In genomic region chr18:13267517-13267916, GRCh38 we compare ENCODE assay signal across 1 cellular context.
TF ChIP-seq lines count a peak whose summit lies in the region.

No MANE protein-coding gene starts in this region.

TF ChIP-seq in H1, 55 proteins besides CTCF, POLR2A, EP300 and RAD21:
- TF ChIP-seq MAX (IDR thresholded peaks at IDR 0.05) = no peak
- TF ChIP-seq BCL11A (IDR thresholded peaks at IDR 0.05; ENCODE audit: low read depth in 2 of 2, low read length in 2 of 2) = no peak
- TF ChIP-seq CBX8 (IDR thresholded peaks at IDR 0.05; ENCODE audit: borderline replicate concordance, low read depth, low read length) = no peak
- TF ChIP-seq CHD1 (IDR thresholded peaks at IDR 0.05; ENCODE audit: low read depth, low read length) = no peak
- TF ChIP-seq SUZ12 (IDR thresholded peaks at IDR 0.05; ENCODE audit: low read length) = no peak
- TF ChIP-seq TEAD4 (IDR thresholded peaks at IDR 0.05; ENCODE audit: low read depth, low read length) = no peak
- TF ChIP-seq CEBPB (IDR thresholded peaks at IDR 0.05; ENCODE audit: low read depth, low read length) = no peak
- no peak for TF ChIP-seq ZNF274 (IDR thresholded peaks at IDR 0.05; ENCODE audit: borderline replicate concordance, extremely low read depth, low read length)
- no peak for TF ChIP-seq POLR2AphosphoS5 (IDR thresholded peaks at IDR 0.05; ENCODE audit: low read depth, low read length)
- no peak for TF ChIP-seq JUN (IDR thresholded peaks at IDR 0.05; ENCODE audit: low read depth, low read length)
- TF ChIP-seq SIRT6 (IDR thresholded peaks at IDR 0.05; ENCODE audit: low read length) = no peak
- no peak for TF ChIP-seq NANOG (IDR thresholded peaks at IDR 0.05; ENCODE audit: insufficient read depth, low read depth, low read length, poor library complexity, severe bottlenecking)
- TF ChIP-seq CREB1 (IDR thresholded peaks at IDR 0.05) = no peak
